In genomic region chr16:78045865-78046581, GRCh38 we compare ENCODE assay signal across 9 cellular contexts. TPM values are rescaled to one million over a fixed set of nuclear protein-coding genes. Genes with fewer than 3 reads are reported as not detected.
DNase-seq lines count a peak whose midpoint lies in the region; ATAC-seq and TF ChIP-seq lines count a peak whose summit lies in the region.
"Had no signal": no experiment of that assay in that cellular context is flagged by ENCODE, and none has a peak within 500 bp of the region (broad histone marks: within the 10 kb centered on the region; RNA-seq: fewer than 3 reads in every experiment).

No MANE protein-coding gene starts in this region.

- H3K9me3 Mint-ChIP-seq in Calu3 (ENCODE audit: low read depth, unreplicated experiment): peaks cover 2% of the 10 kb centered on the region
- H3K9me3 Mint-ChIP-seq: activated T-cell treated with anti-CD3 and anti-CD28 coated beads, Interleukin-2, amount 50 U/mL, for 4 hours had no signal

- peak; percentile 88 to 96 for ATAC-seq in left cardiac atrium

- H3K4me1 Mint-ChIP-seq in Calu3 (ENCODE audit: low read depth, unreplicated experiment): no peaks in the 10 kb centered on the region

- H3K4me3 Mint-ChIP-seq in Calu3 (ENCODE audit: low read depth, unreplicated experiment): no peak overlapping the region
- H3K4me3 Mint-ChIP-seq: activated T-cell treated with anti-CD3 and anti-CD28 coated beads, Interleukin-2, amount 50 U/mL, for 4 hours had no signal

- intact Hi-C loops in left cardiac atrium (cut with DNase I): no loop called here
- intact Hi-C loops in Calu3 (cut with micrococcal nuclease; ENCODE audit: unreplicated experiment): no loop called here

- peaks cover 13% of the 10 kb centered on the region for H3K27me3 Mint-ChIP-seq in Calu3 (ENCODE audit: unreplicated experiment)

- DNase-seq in AG20443 (ENCODE audit: low spot score) (peak; percentile 79), HUDEP-2 (lab: John Stamatoyannopoulos, UW; ENCODE audit: unreplicated experiment in 76 of 76) (peak in 49 of 76 experiments; percentile 1 to 59 (median 23)), left cardiac atrium (peak; percentile 59), pulmonary artery endothelial cell (ENCODE audit: low read depth, low spot score) (peak; percentile 32), NCI-H2171 treated with DMSO at 0.1 percent for 48 hours (lab: John Stamatoyannopoulos, UW) (no peak), Calu3 (no peak), NCI-H2081 (lab: John Stamatoyannopoulos, UW) (no peak)
- DNase-seq in activated naive CD4-positive, alpha-beta T cell treated with Interleukin-2 at 50 U/mL for 16 hours: peak; percentile 10
- DNase-seq: activated T-cell treated with anti-CD3 and anti-CD28 coated beads, Interleukin-2, amount 50 U/mL, for 4 hours had no signal

- H3K27ac Mint-ChIP-seq in Calu3 (ENCODE audit: unreplicated experiment): no peak overlapping the region

- no peak for TF ChIP-seq CTCF in Calu3 (IDR thresholded peaks at IDR 0.05; ENCODE audit: unreplicated experiment)

- no TSS peak for BruUV-seq in Calu3 (replicated peaks; lab: Mats Ljungman, UMichigan)

- H3K36me3 Mint-ChIP-seq in Calu3 (ENCODE audit: insufficient read depth, unreplicated experiment): no peaks in the 10 kb centered on the region

- CTCF ChIA-PET in Calu3 (lab: Charles Lee): no interaction called here

RNA-seq across cellular contexts. Expression of gene CLEC3A, which starts 23.7 kb away (rescaled TPM):
- total RNA-seq in left cardiac atrium (not detected), pulmonary artery endothelial cell (not detected in 2 replicates), Calu3 (2022) (not detected in 2 replicates)
- total RNA-seq: activated T-cell treated with anti-CD3 and anti-CD28 coated beads, Interleukin-2, amount 50 U/mL, for 4 hours had no signal

RNA-seq across cellular contexts. Expression of gene WWOX, which starts 53.4 kb away (rescaled TPM):
- total RNA-seq in left cardiac atrium (1 to 10 TPM; 7.6 to 8.6 TPM), pulmonary artery endothelial cell (13.2 and 15.9 TPM in 2 replicates), Calu3 (2022) (32.3 and 33.5 TPM in 2 replicates)

Comparison
In these comparisons a context has a peak if more than half of its experiments do, and no peak if none do; other contexts are left out.
1. DNase-seq: peak in AG20443 (single experiment), HUDEP-2 (49 of 76), activated naive CD4-positive, alpha-beta T cell treated with Interleukin-2 at 50 U/mL for 16 hours (single experiment), left cardiac atrium (single experiment) and pulmonary artery endothelial cell (single experiment); none in NCI-H2171 treated with DMSO at 0.1 percent for 48 hours (single experiment), Calu3 (single experiment) and NCI-H2081 (0 of 2).